12 cellular contexts compared by ENCODE assay signal in the genomic region with DNA sequence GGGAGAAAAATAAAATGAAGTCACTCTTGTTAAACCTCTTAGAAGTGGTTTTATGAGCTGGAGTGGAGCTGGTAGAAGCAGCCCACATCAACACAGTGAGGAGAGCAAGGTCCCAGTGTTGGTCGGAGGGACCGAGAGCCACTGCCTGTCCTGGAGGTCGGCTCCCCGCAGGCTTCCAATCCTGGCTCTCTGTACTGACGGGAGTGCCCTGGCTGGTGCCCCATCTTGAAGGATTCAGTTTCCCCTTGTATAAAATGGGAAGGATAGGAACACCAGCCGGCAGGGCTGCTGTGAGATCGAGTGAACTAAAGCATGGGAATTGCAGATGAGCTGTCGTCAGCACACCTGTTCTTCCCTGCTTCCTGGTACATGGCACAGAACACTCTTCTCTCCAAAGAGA.
"Had no signal": no experiment of that assay in that cellular context is flagged by ENCODE, and none has a peak within 500 bp of the region (broad histone marks: within the 10 kb centered on the region; RNA-seq: fewer than 3 reads in every experiment).

No MANE protein-coding gene starts in this region.

- H3K9me3 ChIP-seq: adrenal gland, colonic mucosa, gastrocnemius medialis, heart right ventricle, upper lobe of right lung had no signal

- H3K36me3 Mint-ChIP-seq: mesothelial cell of epicardium had no signal

- H3K4me3 Mint-ChIP-seq: activated CD4-positive, alpha-beta T cell treated with anti-CD3 and anti-CD28 coated beads, Interleukin-2, amount 10 ng/mL, durations not matched to agents 7 days and 5 days; mesothelial cell of epicardium had no signal

- H3K9me3 Mint-ChIP-seq: activated CD4-positive, alpha-beta T cell treated with anti-CD3 and anti-CD28 coated beads, Interleukin-2, amount 10 ng/mL, durations not matched to agents 7 days and 5 days; activated T-cell treated with anti-CD3 and anti-CD28 coated beads, Interleukin-2, amount 50 U/mL, for 72 hours; mesothelial cell of epicardium had no signal

- H3K36me3 ChIP-seq: adrenal gland, colonic mucosa, gastrocnemius medialis, heart right ventricle, upper lobe of right lung had no signal

- H3K27ac Mint-ChIP-seq: activated T-cell treated with anti-CD3 and anti-CD28 coated beads, Interleukin-2, amount 50 U/mL, for 72 hours; mesothelial cell of epicardium had no signal

- DNase-seq: activated CD4-positive, alpha-beta T cell treated with anti-CD3 and anti-CD28 coated beads, Interleukin-2, amount 10 ng/mL, durations not matched to agents 7 days and 5 days; activated CD4-positive, CD25-positive, alpha-beta regulatory T cell; colonic mucosa; effector memory CD4-positive, alpha-beta T cell; heart right ventricle; retina; upper lobe of right lung had no signal

- H3K4me1 ChIP-seq: gastrocnemius medialis had no signal

- H3K27me3 ChIP-seq: adrenal gland, colonic mucosa, gastrocnemius medialis, heart right ventricle, upper lobe of right lung had no signal

- H3K27ac ChIP-seq: colonic mucosa, gastrocnemius medialis, heart right ventricle, upper lobe of right lung had no signal

- H3K4me3 ChIP-seq: adrenal gland, colonic mucosa, gastrocnemius medialis, heart right ventricle, skin epidermis, upper lobe of right lung had no signal

- ATAC-seq: gastrocnemius medialis had no signal
